28 cellular contexts compared by ENCODE assay signal in genomic region chr19:1646931-1647663, GRCh38. TPM values are rescaled to one million over a fixed set of nuclear protein-coding genes. Genes with fewer than 3 reads are reported as not detected.
DNase-seq lines count a peak whose midpoint lies in the region; ATAC-seq, FAIRE-seq and TF ChIP-seq lines count a peak whose summit lies in the region.
"Had no signal": no experiment of that assay in that cellular context is flagged by ENCODE, and none has a peak within 500 bp of the region (broad histone marks: within the 10 kb centered on the region; RNA-seq: fewer than 3 reads in every experiment).

No MANE protein-coding gene starts in this region.

- peaks cover 55% of the 10 kb centered on the region for H3K4me1 ChIP-seq in OCI-LY7 (ENCODE audit: insufficient read depth, low read length, poor library complexity, severe bottlenecking)
- H3K4me1 ChIP-seq in osteoblast (ENCODE audit: insufficient read depth, low read length), result peaks cover 15% of the 10 kb centered on the region

- peaks cover 5% of the 10 kb centered on the region for H3K36me3 Mint-ChIP-seq in neural crest cell (ENCODE audit: low read depth)
- H3K36me3 Mint-ChIP-seq: natural killer cell had no signal

- no peak for ATAC-seq in GM21526 (IDR thresholded peaks at IDR 0.05; ENCODE audit: low FRiP score, unreplicated experiment)
- ATAC-seq: HCT116, natural killer cell had no signal

- peaks cover 8% of the 10 kb centered on the region for H3K27me3 Mint-ChIP-seq in neural crest cell (ENCODE audit: low read depth)
- H3K27me3 Mint-ChIP-seq: activated CD4-positive, alpha-beta T cell treated with anti-CD3 and anti-CD28 coated beads, Interleukin-2, amount 10 ng/mL, durations not matched to agents 24 days and 14 days; activated naive CD8-positive, alpha-beta T cell treated with anti-CD3 and anti-CD28 coated beads, Interleukin-2, amount 10 ng/mL, durations not matched to agents 7 days and 5 days; activated T-cell treated with anti-CD3 and anti-CD28 coated beads, Interleukin-2, amount 50 U/mL, for 24 hours; type B pancreatic cell had no signal

- FAIRE-seq in GM12892 (lab: Jason Lieb, UNC), result no peak

- H2AFZ ChIP-seq in OCI-LY7 (ENCODE audit: low read length) (no peak overlapping the region), osteoblast (ENCODE audit: low read length) (no peak overlapping the region)

- peaks cover 7% of the 10 kb centered on the region for H3K4me1 Mint-ChIP-seq in neural crest cell

- CTCF ChIA-PET in OCI-LY7 (lab: Charles Lee; ENCODE audit: unreplicated experiment), result no interaction called here

- no peaks in the 10 kb centered on the region for H3K9me3 ChIP-seq in OCI-LY7 (ENCODE audit: low read length)
- H3K9me3 ChIP-seq in osteoblast (ENCODE audit: low read depth, low read length), result no peaks in the 10 kb centered on the region
- H3K9me3 ChIP-seq: ovary had no signal

- H3K9me2 ChIP-seq in OCI-LY7 (ENCODE audit: insufficient read depth, low read length), result no peaks in the 10 kb centered on the region

- H3K27me3 ChIP-seq in osteoblast (ENCODE audit: insufficient read depth, low read length), result no peaks in the 10 kb centered on the region
- H3K27me3 ChIP-seq: ovary had no signal

- H3K27ac Mint-ChIP-seq in neural crest cell (ENCODE audit: unreplicated experiment), result no peak overlapping the region
- H3K27ac Mint-ChIP-seq: activated CD4-positive, alpha-beta T cell treated with anti-CD3 and anti-CD28 coated beads, Interleukin-2, amount 10 ng/mL, durations not matched to agents 24 days and 14 days; activated naive CD8-positive, alpha-beta T cell treated with anti-CD3 and anti-CD28 coated beads, Interleukin-2, amount 10 ng/mL, durations not matched to agents 7 days and 5 days; activated T-cell treated with anti-CD3 and anti-CD28 coated beads, Interleukin-2, amount 50 U/mL, for 24 hours; natural killer cell; type B pancreatic cell had no signal

- intact Hi-C loops in OCI-LY7 (cut with micrococcal nuclease; ENCODE audit: unreplicated experiment), result loop anchor here (5.0 kb wide), 1 partner anchor 380 kb away; the partner anchor contains the start of gene CIRBP

- DNase-seq in D341Med (ENCODE audit: low spot score), result peak; percentile 80
- DNase-seq in GM12892 (ENCODE audit: insufficient read length), result no peak
- peak; percentile 46 for DNase-seq in OCI-LY7 (ENCODE audit: low spot score)
- DNase-seq in neural crest cell (ENCODE audit: low read depth, low spot score), result no peak
- DNase-seq in osteoblast (ENCODE audit: insufficient read length, low spot score, missing footprints), result no peak
- DNase-seq in stimulated activated CD4-positive, alpha-beta T cell treated with anti-CD3 and anti-CD28 coated beads, Interleukin-4, amount 100 ng/mL, for 4 hours, result no peak
- DNase-seq in foreskin melanocyte, result no peak
- DNase-seq: ACHN; activated CD4-positive, alpha-beta T cell treated with anti-CD3 and anti-CD28 coated beads, Interleukin-2, amount 10 ng/mL, durations not matched to agents 24 days and 14 days; activated gamma-delta T cell; activated naive CD8-positive, alpha-beta T cell treated with anti-CD3 and anti-CD28 coated beads, Interleukin-2, amount 10 ng/mL, durations not matched to agents 7 days and 5 days; activated T-cell treated with anti-CD3 and anti-CD28 coated beads, Interleukin-2, amount 50 U/mL, for 24 hours; Calu3; islet precursor cell; Kasumi-1; natural killer cell; NCI-H1436 treated with DMSO at 0.1 percent for 48 hours; NCI-H446; NCI-H774; SHP77; T-helper 9 cell had no signal

- H3K9me3 Mint-ChIP-seq in neural crest cell, result no peaks in the 10 kb centered on the region
- H3K9me3 Mint-ChIP-seq: activated CD4-positive, alpha-beta T cell treated with anti-CD3 and anti-CD28 coated beads, Interleukin-2, amount 10 ng/mL, durations not matched to agents 24 days and 14 days; activated naive CD8-positive, alpha-beta T cell treated with anti-CD3 and anti-CD28 coated beads, Interleukin-2, amount 10 ng/mL, durations not matched to agents 7 days and 5 days; activated T-cell treated with anti-CD3 and anti-CD28 coated beads, Interleukin-2, amount 50 U/mL, for 24 hours; natural killer cell; type B pancreatic cell had no signal

- no TSS peak for BruUV-seq in OCI-LY7 (replicated peaks; lab: Mats Ljungman, UMichigan)

- peaks cover 90% of the 10 kb centered on the region for H3K79me2 ChIP-seq in OCI-LY7 (ENCODE audit: insufficient read depth, low read depth, low read length)
- peaks cover 40% of the 10 kb centered on the region for H3K79me2 ChIP-seq in osteoblast (ENCODE audit: insufficient read depth, low read length)

- POLR2A ChIA-PET in OCI-LY7 (lab: Charles Lee), result no interaction called here

- peak overlapping the region; percentile 93 for H3K4me2 ChIP-seq in OCI-LY7 (ENCODE audit: low read length)
- no peak overlapping the region for H3K4me2 ChIP-seq in osteoblast (ENCODE audit: insufficient read depth, low read length)

- H4K20me1 ChIP-seq in OCI-LY7 (ENCODE audit: insufficient read depth, low read length) (no peaks in the 10 kb centered on the region; the same call in 1 of the 2 replicates), osteoblast (ENCODE audit: insufficient read depth, low read length) (peaks cover 47% of the 10 kb centered on the region)

- 0 out of 2 replicates have a peak, but pooled peaks have one; percentile 2 for TF ChIP-seq POLR2A in GM12892 (IDR thresholded peaks at IDR 0.05; ENCODE audit: low read depth, low read length)

- TF ChIP-seq CTCF in OCI-LY7 (conservative IDR thresholded peaks at IDR 0.05; ENCODE audit: low read length), result no peak
- no peak for TF ChIP-seq CTCF in neural crest cell (conservative IDR thresholded peaks at IDR 0.05)
- TF ChIP-seq CTCF in osteoblast (IDR thresholded peaks at IDR 0.05; ENCODE audit: extremely low read depth, low read depth, low read length), result no peak

- H3K27ac ChIP-seq in OCI-LY7 (ENCODE audit: low read depth, low read length, poor library complexity, severe bottlenecking), result peak overlapping the region; percentile 98
- no peak overlapping the region for H3K27ac ChIP-seq in osteoblast (ENCODE audit: low read depth, low read length)
- H3K27ac ChIP-seq: C4-2B, ovary, VCaP had no signal

- H3K4me3 Mint-ChIP-seq in neural crest cell, result peak overlapping the region; percentile 19
- H3K4me3 Mint-ChIP-seq: activated CD4-positive, alpha-beta T cell treated with anti-CD3 and anti-CD28 coated beads, Interleukin-2, amount 10 ng/mL, durations not matched to agents 24 days and 14 days; activated naive CD8-positive, alpha-beta T cell treated with anti-CD3 and anti-CD28 coated beads, Interleukin-2, amount 10 ng/mL, durations not matched to agents 7 days and 5 days; activated T-cell treated with anti-CD3 and anti-CD28 coated beads, Interleukin-2, amount 50 U/mL, for 24 hours; natural killer cell; type B pancreatic cell had no signal

- peak overlapping the region; percentile 94 for H3K4me3 ChIP-seq in OCI-LY7 (ENCODE audit: low read depth, low read length, poor library complexity, severe bottlenecking)
- H3K4me3 ChIP-seq in osteoblast (ENCODE audit: insufficient read depth, low read length), result no peak overlapping the region
- H3K4me3 ChIP-seq: ovary, skin epidermis had no signal

- peaks cover 95% of the 10 kb centered on the region for H3K36me3 ChIP-seq in OCI-LY7 (ENCODE audit: insufficient read depth, low read length)
- H3K36me3 ChIP-seq in osteoblast (ENCODE audit: insufficient read depth, low read length), result peaks cover 35% of the 10 kb centered on the region
- H3K36me3 ChIP-seq: ovary had no signal

RNA-seq across cellular contexts. Expression of gene TCF3, which starts 5.3 kb away (rescaled TPM):
- 122 TPM for polyA plus RNA-seq in GM12892 (2012; ENCODE audit: missing spikeins)
- total RNA-seq in OCI-LY7 (2014; rRNA removed; shearing (Covaris generic)), result 413 and 518 TPM in 2 replicates
- total RNA-seq in OCI-LY7 (2022) (811 and 878 TPM in 2 replicates), neural crest cell (348 and 354 TPM in 2 replicates), osteoblast (46.6 and 55.0 TPM in 2 replicates)

RNA-seq across cellular contexts. Expression of gene UQCR11, which starts 41.8 kb away (rescaled TPM):
- polyA plus RNA-seq in GM12892 (2012; ENCODE audit: missing spikeins), result 152 TPM
- 85.3 and 86.2 TPM in 2 replicates for total RNA-seq in OCI-LY7 (2014; rRNA removed; shearing (Covaris generic))
- 143 and 187 TPM in 2 replicates for total RNA-seq in OCI-LY7 (2022)
- total RNA-seq in neural crest cell, result 149 and 165 TPM in 2 replicates
- total RNA-seq in osteoblast, result 37.4 and 39.4 TPM in 2 replicates

RNA-seq across cellular contexts. Expression of gene MBD3, which starts 54.4 kb away (rescaled TPM):
- polyA plus RNA-seq in GM12892 (2012; ENCODE audit: missing spikeins), result 12.4 TPM
- total RNA-seq in OCI-LY7 (2014; rRNA removed; shearing (Covaris generic)), result 147 and 172 TPM in 2 replicates
- total RNA-seq in OCI-LY7 (2022) (168 TPM in 2 replicates), neural crest cell (157 and 168 TPM in 2 replicates), osteoblast (76.9 and 78.5 TPM in 2 replicates)

Comparison
In these comparisons a context has a peak if more than half of its experiments do, and no peak if none do; other contexts are left out.
1. DNase-seq: peak in D341Med (single experiment) and OCI-LY7 (single experiment); none in GM12892 (single experiment), neural crest cell (single experiment), osteoblast (single experiment), stimulated activated CD4-positive, alpha-beta T cell treated with anti-CD3 and anti-CD28 coated beads, Interleukin-4, amount 100 ng/mL, for 4 hours (0 of 2) and foreskin melanocyte (single experiment).